In genomic region chr4:37628977-37629609, GRCh38 we compare ENCODE assay signal across 11 cellular contexts. TPM values are rescaled to one million over a fixed set of nuclear protein-coding genes. Genes with fewer than 3 reads are reported as not detected.
DNase-seq lines count a peak whose midpoint lies in the region; ATAC-seq and TF ChIP-seq lines count a peak whose summit lies in the region.
"Had no signal": no experiment of that assay in that cellular context is flagged by ENCODE, and none has a peak within 500 bp of the region (broad histone marks: within the 10 kb centered on the region; RNA-seq: fewer than 3 reads in every experiment).

No MANE protein-coding gene starts in this region.

- 0 out of 2 replicates have a peak overlapping the region, but pooled peaks have one; percentile 21 for H3K27ac ChIP-seq in GM23248
- H3K27ac ChIP-seq: SK-N-MC had no signal

- no peak overlapping the region for H3K4me3 ChIP-seq in GM23248
- no peak overlapping the region for H3K4me3 ChIP-seq in retinal pigment epithelial cell (ENCODE audit: low read length)
- H3K4me3 ChIP-seq: SK-N-MC had no signal

- WGBS in GM23248 (ENCODE audit: low coverage in 1 of 2, low lambda C conversion rate in 2 of 2, missing lambda C conversion rate in 2 of 2), 2 experiments = 27 to 35% methylated on average over 4 of the region's 4 CpGs

- peak overlapping the region; percentile 21; the same call in 1 of the 2 replicates for H2AFZ ChIP-seq in GM23248

- no peak overlapping the region for H3K9ac ChIP-seq in GM23248

- 0 out of 2 replicates have a peak, but pooled peaks cover 5% of the 10 kb centered on the region for H3K36me3 ChIP-seq in GM23248 (ENCODE audit: low read depth)

- in situ Hi-C loops in GM23248 (cut with MboI) (no loop called here), SK-MEL-5 (cut with HindIII; ENCODE audit: low pct_unique_long_range_greater_than_20kb, low sequenced_read_pairs) (no loop called here)

- H3K9me2 ChIP-seq in GM23248 (ENCODE audit: insufficient read depth) = no peaks in the 10 kb centered on the region

- DNase-seq in GM23248 = peak; percentile 90
- DNase-seq in SK-MEL-5 (ENCODE audit: low read depth, low spot score) = peak; percentile 40
- DNase-seq in fibroblast of peridontal ligament (ENCODE audit: extremely low read depth) = peak; percentile 81
- peak; percentile 86 for DNase-seq in retinal pigment epithelial cell (ENCODE audit: low read depth)
- DNase-seq in cerebellar nuclear complex (lab: John Stamatoyannopoulos, UW) = no peak
- no peak for DNase-seq in NCI-H1694 (lab: John Stamatoyannopoulos, UW)
- DNase-seq: activated effector memory CD4-positive, alpha-beta T cell treated with Interleukin-2 at 50 U/mL for 16 hours; retina had no signal

- no peaks in the 10 kb centered on the region for H3K79me2 ChIP-seq in GM23248 (ENCODE audit: insufficient read depth)

- no peak for TF ChIP-seq CTCF in retinal pigment epithelial cell (conservative IDR thresholded peaks at IDR 0.05; ENCODE audit: low read depth, low read length)

- H3K4me1 ChIP-seq in GM23248 (ENCODE audit: insufficient read depth) = peaks cover 21% of the 10 kb centered on the region

- no peaks in the 10 kb centered on the region for H4K20me1 ChIP-seq in GM23248 (ENCODE audit: insufficient read depth)

- H3K4me2 ChIP-seq in GM23248 (ENCODE audit: unreplicated experiment) = peak overlapping the region; percentile 38

- H3F3A ChIP-seq in GM23248 (ENCODE audit: insufficient read depth) = peaks cover 26% of the 10 kb centered on the region; the same call in 1 of the 2 replicates

- ATAC-seq in HG02798 (IDR thresholded peaks at IDR 0.05; ENCODE audit: poor library complexity, unreplicated experiment) = no peak
- no peak for ATAC-seq in GM19328 (IDR thresholded peaks at IDR 0.05; ENCODE audit: unreplicated experiment)

- H3K27me3 ChIP-seq in GM23248 (replicated peaks; ENCODE audit: insufficient read depth) = no peaks in the 10 kb centered on the region

- H3K9me3 ChIP-seq in GM23248 (ENCODE audit: low read depth) = no peaks in the 10 kb centered on the region

RNA-seq across cellular contexts. Expression of gene RELL1, which starts 57.1 kb away (rescaled TPM):
- total RNA-seq in GM23248 (2014; rRNA removed; shearing (Covaris generic)) = 39.2 and 42.5 TPM in 2 replicates
- 7.7 TPM in 2 replicates for polyA plus RNA-seq in GM23248 (2016; fragmentation: Nextera tagmentation; extraction: Ambion mirVana)
- total RNA-seq in SK-MEL-5 (2014; rRNA removed; shearing (Covaris generic)) = 33.3 and 40.7 TPM in 2 replicates
- 29.9 and 45.5 TPM in 2 replicates for polyA plus RNA-seq in SK-MEL-5 (2015; cell fraction: cytosol; rRNA removed)
- 7.5 and 8.2 TPM in 2 replicates for polyA plus RNA-seq in SK-MEL-5 (2015; cell fraction: nucleus; rRNA removed)

Comparison
In these comparisons a context has a peak if more than half of its experiments do, and no peak if none do; other contexts are left out.
1. DNase-seq: peak in GM23248 (single experiment), SK-MEL-5 (single experiment), fibroblast of peridontal ligament (single experiment) and retinal pigment epithelial cell (single experiment); none in cerebellar nuclear complex (0 of 2) and NCI-H1694 (single experiment).